8 cellular contexts compared by ENCODE assay signal in genomic region chr1:9294910-9295636, GRCh38. TPM values are rescaled to one million over a fixed set of nuclear protein-coding genes. Genes with fewer than 3 reads are reported as not detected.
DNase-seq lines count a peak whose midpoint lies in the region; ATAC-seq and TF ChIP-seq lines count a peak whose summit lies in the region.

No MANE protein-coding gene starts in this region.

- peak overlapping the region; percentile 56 for H3K27ac Mint-ChIP-seq in activated CD4-positive, alpha-beta T cell treated with anti-CD3 and anti-CD28 coated beads for 36 hours

- no peaks in the 10 kb centered on the region for H3K27me3 ChIP-seq in gastrocnemius medialis

- H3K9me3 ChIP-seq in gastrocnemius medialis, result no peaks in the 10 kb centered on the region

- ATAC-seq in activated CD4-positive, alpha-beta T cell treated with anti-CD3 and anti-CD28 coated beads for 36 hours, result peak; percentile 62
- ATAC-seq in gastrocnemius medialis, result no peak
- ATAC-seq in GM21529 (IDR thresholded peaks at IDR 0.05; ENCODE audit: unreplicated experiment), result no peak

- H3K36me3 ChIP-seq in gastrocnemius medialis, result no peaks in the 10 kb centered on the region

- H3K36me3 Mint-ChIP-seq in activated CD4-positive, alpha-beta T cell treated with anti-CD3 and anti-CD28 coated beads for 36 hours (ENCODE audit: low read depth), result no peaks in the 10 kb centered on the region

- peak overlapping the region; percentile 99 for H3K4me3 ChIP-seq in fibroblast of pulmonary artery (replicated peaks; ENCODE audit: low read depth, low read length)
- H3K4me3 ChIP-seq in gastrocnemius medialis, result peak overlapping the region; percentile 63 to 98 (median 86)

- no peaks in the 10 kb centered on the region for H3K27me3 Mint-ChIP-seq in activated CD4-positive, alpha-beta T cell treated with anti-CD3 and anti-CD28 coated beads for 36 hours

- no peak overlapping the region for H3K4me3 Mint-ChIP-seq in activated CD4-positive, alpha-beta T cell treated with anti-CD3 and anti-CD28 coated beads for 36 hours

- TF ChIP-seq POLR2A in gastrocnemius medialis (IDR thresholded peaks at IDR 0.05), result no peak

- peak; percentile 12 for TF ChIP-seq CTCF in fibroblast of pulmonary artery (IDR thresholded peaks at IDR 0.05; ENCODE audit: low read length, missing control alignments)
- peak in 1 of 5 experiments; percentile 11 for TF ChIP-seq CTCF in gastrocnemius medialis (IDR thresholded peaks at IDR 0.05 in 4 of 5, conservative IDR thresholded peaks at IDR 0.05 in 1 of 5)

- peak overlapping the region; percentile 63 to 95 (median 84) for H3K27ac ChIP-seq in gastrocnemius medialis

- peaks cover 16 to 49% of the 10 kb centered on the region in 2 donors for H3K4me1 ChIP-seq in gastrocnemius medialis

- H3K4me1 Mint-ChIP-seq in activated CD4-positive, alpha-beta T cell treated with anti-CD3 and anti-CD28 coated beads for 36 hours, result peaks cover 2% of the 10 kb centered on the region

- in situ Hi-C loops in gastrocnemius medialis (cut with MboI; ENCODE audit: low sequenced_read_pairs in 4 of 4), result no loop called here

- CTCF ChIA-PET in activated CD4-positive, alpha-beta T cell treated with anti-CD3 and anti-CD28 coated beads for 36 hours (lab: Charles Lee), result interaction anchor here (0.5 to 0.7 kb wide), 2 partner anchors 15 to 1717 kb away, joined by 3 read pairs; no protein-coding TSS in a partner anchor

- peak; percentile 71 for DNase-seq in activated CD4-positive, alpha-beta T cell treated with anti-CD3 and anti-CD28 coated beads for 36 hours
- DNase-seq in activated CD4-positive, alpha-beta T cell treated with anti-CD3 and anti-CD28 coated beads for 1 hour, result no peak
- peak; percentile 80 for DNase-seq in RPMI8226
- peak; percentile 73 for DNase-seq in fibroblast of pulmonary artery (ENCODE audit: low read depth)
- DNase-seq in gastrocnemius medialis, result peak in 1 of 2 donors; percentile 55
- no peak for DNase-seq in NCI-H1694 (lab: John Stamatoyannopoulos, UW)
- no peak for DNase-seq in NCI-H1436 treated with DMSO at 0.1 percent for 48 hours (lab: John Stamatoyannopoulos, UW)

- POLR2A ChIA-PET in activated CD4-positive, alpha-beta T cell treated with anti-CD3 and anti-CD28 coated beads for 36 hours (lab: Charles Lee), result interaction anchor here (0.9 kb wide), 1 partner anchor 132 kb away, joined by 5 read pairs; no protein-coding TSS in a partner anchor

- H3K9me3 Mint-ChIP-seq in activated CD4-positive, alpha-beta T cell treated with anti-CD3 and anti-CD28 coated beads for 36 hours (ENCODE audit: low read depth), result no peaks in the 10 kb centered on the region

- intact Hi-C loops in activated CD4-positive, alpha-beta T cell treated with anti-CD3 and anti-CD28 coated beads for 36 hours (cut with DNase I, micrococcal nuclease), result loop anchor here (1.0 to 5.0 kb wide), 6 partner anchors 20 to 527 kb away; partner anchors contain the start of gene CLSTN1 (in 1 of the 2)
- intact Hi-C loops in gastrocnemius medialis (cut with DNase I; ENCODE audit: low total_unique reads), result loop anchor here (5.0 kb wide), 1 partner anchor 67 kb away; no protein-coding TSS in a partner anchor

RNA-seq across cellular contexts. Expression of gene SPSB1, which starts 2.4 kb away (rescaled TPM):
- total RNA-seq in activated CD4-positive, alpha-beta T cell treated with anti-CD3 and anti-CD28 coated beads for 36 hours, result 1 to 10 TPM; 5.7 to 6.8 TPM
- total RNA-seq in gastrocnemius medialis, result 100 to 1,000 TPM in 1 of 4 donors, 10 to 100 TPM in 3; 40.4 to 161 (median 56.6) TPM

Comparison
In these comparisons a context has a peak if more than half of its experiments do, and no peak if none do; other contexts are left out.
1. DNase-seq: peak in activated CD4-positive, alpha-beta T cell treated with anti-CD3 and anti-CD28 coated beads for 36 hours (single experiment), RPMI8226 (single experiment) and fibroblast of pulmonary artery (single experiment); none in activated CD4-positive, alpha-beta T cell treated with anti-CD3 and anti-CD28 coated beads for 1 hour (single experiment), NCI-H1694 (single experiment) and NCI-H1436 treated with DMSO at 0.1 percent for 48 hours (single experiment).
2. RNA of gene SPSB1, which starts 2.4 kb away (total RNA-seq): 40.4 to 161 TPM in gastrocnemius medialis; 5.7 to 6.8 TPM in activated CD4-positive, alpha-beta T cell treated with anti-CD3 and anti-CD28 coated beads for 36 hours; every median in the first group is over 4 times any median in the second.